In the genomic region with DNA sequence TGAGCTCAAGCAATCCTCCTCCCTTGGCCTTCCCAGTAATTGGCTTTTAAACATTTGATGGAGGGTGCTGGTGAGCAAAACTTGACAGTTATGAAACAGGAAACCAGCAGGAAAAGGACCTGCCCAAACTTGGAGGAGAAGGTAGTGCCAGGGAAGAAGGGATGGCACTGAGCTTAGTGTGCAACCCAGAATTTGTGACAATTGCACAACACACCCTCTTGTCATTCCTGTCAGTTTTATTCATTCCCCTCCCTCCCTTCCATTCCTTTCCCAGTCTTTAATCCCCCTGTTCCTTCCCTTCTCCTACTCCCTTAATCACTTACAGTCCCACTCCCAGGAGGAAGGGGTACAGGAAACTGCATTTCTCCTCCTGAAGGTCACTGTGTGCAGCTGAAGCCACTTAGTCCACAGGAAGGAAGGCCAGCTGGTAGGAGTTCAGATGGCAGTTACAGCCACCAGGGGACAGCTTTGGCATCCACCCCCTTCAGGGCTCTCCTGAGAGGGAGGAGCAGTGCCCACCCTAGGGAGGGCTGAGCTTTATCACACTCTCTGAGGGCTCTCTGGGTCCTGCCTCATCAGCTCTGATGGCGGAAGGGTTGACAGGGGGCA, we compare ENCODE assay signal across 1 cellular context.
TF ChIP-seq lines count a peak whose summit lies in the region.

No MANE protein-coding gene starts in this region.

TF ChIP-seq in endothelial cell of umbilical vein, 7 proteins besides CTCF, POLR2A, EP300 and RAD21:
- TF ChIP-seq EZH2 (IDR thresholded peaks at IDR 0.05; ENCODE audit: borderline replicate concordance, low read depth, low read length, severe bottlenecking) (no peak), MYC (IDR thresholded peaks at IDR 0.05; ENCODE audit: low read depth, low read length) (no peak), POLR2AphosphoS5 (IDR thresholded peaks at IDR 0.05; ENCODE audit: insufficient read depth, low read depth, low read length) (no peak), GATA2 (IDR thresholded peaks at IDR 0.05; ENCODE audit: insufficient read depth, insufficient read length, low read depth, low read length) (no peak), JUN (IDR thresholded peaks at IDR 0.05; ENCODE audit: borderline replicate concordance, insufficient read depth, insufficient read length, low read depth) (no peak), FOS (IDR thresholded peaks at IDR 0.05; ENCODE audit: borderline replicate concordance, insufficient read depth, low read length) (no peak)
- TF ChIP-seq, protein P1, sequence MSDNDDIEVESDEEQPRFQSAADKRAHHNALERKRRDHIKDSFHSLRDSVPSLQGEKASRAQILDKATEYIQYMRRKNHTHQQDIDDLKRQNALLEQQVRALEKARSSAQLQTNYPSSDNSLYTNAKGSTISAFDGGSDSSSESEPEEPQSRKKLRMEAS (IDR thresholded peaks at IDR 0.05; ENCODE audit: insufficient read depth, insufficient read length), result no peak
